Comparison of ENCODE assay signal across 10 cellular contexts in genomic region chr14:32142754-32143437, GRCh38. TPM values are rescaled to one million over a fixed set of nuclear protein-coding genes. Genes with fewer than 3 reads are reported as not detected.
"Had no signal": no experiment of that assay in that cellular context is flagged by ENCODE, and none has a peak within 500 bp of the region (broad histone marks: within the 10 kb centered on the region; RNA-seq: fewer than 3 reads in every experiment).

No MANE protein-coding gene starts in this region.

- H3K4me3 ChIP-seq: K562 had no signal

- ATAC-seq: K562 had no signal

- DNase-seq: GOT3, H7, HCEC 1CT, HFFc6, IMR-90, KG1 had no signal

- H3K27ac Mint-ChIP-seq: HFFc6 had no signal

- H3K4me3 Mint-ChIP-seq: HFFc6 had no signal

- H3K27ac ChIP-seq: HL-60 had no signal

- FAIRE-seq: K562 had no signal

RNA-seq across cellular contexts. Expression of gene RNU6-7, which starts 58.9 kb away (rescaled TPM):
- total RNA-seq: H4, H7, HFFc6, HT1080, IMR-90, K562 had no signal
- polyA plus RNA-seq: IMR-90, K562 had no signal
